In the genomic region with DNA sequence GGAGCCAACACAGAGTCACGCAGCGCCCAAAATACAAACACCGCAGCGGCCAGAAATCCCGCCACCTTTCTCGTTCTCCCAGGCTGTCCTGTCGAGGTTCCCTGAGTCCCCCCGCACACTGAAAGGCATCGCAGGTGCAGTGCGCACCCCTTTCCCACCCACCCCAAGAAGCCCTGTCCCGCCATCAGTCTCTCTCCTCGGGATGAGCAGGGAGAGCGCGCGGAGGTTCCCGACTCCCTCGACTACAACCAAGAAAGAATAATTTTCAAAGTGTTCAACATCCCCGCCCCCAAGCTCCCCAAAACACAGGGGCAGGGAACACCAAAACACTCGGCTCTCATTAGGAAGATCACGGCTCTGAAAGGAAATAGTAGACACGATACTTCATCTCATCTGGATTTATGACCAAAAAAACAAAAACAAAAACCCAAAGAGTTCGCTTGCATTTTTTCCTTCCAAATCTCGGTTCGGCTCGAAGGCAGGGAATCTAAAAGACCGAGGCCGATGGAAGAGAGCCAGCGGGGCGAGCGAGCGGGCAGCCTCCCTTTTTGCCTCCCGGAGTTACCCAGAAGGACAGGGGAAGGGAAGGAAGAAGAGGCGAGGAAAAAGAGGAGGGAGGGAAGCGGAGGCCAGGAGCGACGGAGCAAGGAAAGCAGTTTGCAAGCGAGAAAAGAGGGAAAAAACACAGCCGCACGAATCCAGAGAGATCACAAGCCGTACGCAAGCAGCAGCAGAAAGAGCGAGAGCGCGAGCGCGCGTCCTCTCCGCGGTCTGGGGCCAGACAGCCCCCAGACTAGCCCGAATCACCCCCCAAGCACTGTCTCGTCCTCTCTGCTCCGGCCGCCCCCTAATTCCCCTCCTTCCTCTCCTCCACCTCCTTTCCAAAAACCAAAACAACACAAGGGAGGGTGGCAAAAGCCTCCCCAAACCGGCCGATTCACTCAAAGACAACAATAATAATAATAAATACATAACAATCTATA, we compare ENCODE assay signal across 8 cellular contexts. TPM values are rescaled to one million over a fixed set of nuclear protein-coding genes. Genes with fewer than 3 reads are reported as not detected.
DNase-seq lines count a peak whose midpoint lies in the region; ATAC-seq and TF ChIP-seq lines count a peak whose summit lies in the region.

No MANE protein-coding gene starts in this region.

- intact Hi-C loops in body of pancreas (cut with DNase I), result no loop called here
- intact Hi-C loops in sciatic nerve (cut with DNase I), result no loop called here

- peaks cover 35% of the 10 kb centered on the region for H3K4me1 ChIP-seq in HUES64 (ENCODE audit: insufficient read depth, low read length)
- H3K4me1 ChIP-seq in body of pancreas, result peaks cover 49% of the 10 kb centered on the region

- H3K27ac ChIP-seq in HUES64 (ENCODE audit: low read depth, low read length) (peak overlapping the region; percentile 21; the same call in 1 of the 2 replicates), body of pancreas (peak overlapping the region; percentile 95 to 99 (median 99))

- ATAC-seq in body of pancreas (peak; percentile 32), sciatic nerve (peak; percentile 34), GM18505 (IDR thresholded peaks at IDR 0.05; ENCODE audit: unreplicated experiment) (no peak)

- H3K4me3 ChIP-seq in HUES64 (ENCODE audit: low read length), result peak overlapping the region; percentile 86
- H3K4me3 ChIP-seq in body of pancreas, result peak overlapping the region; percentile 50 to 90
- H3K4me3 ChIP-seq in iPS-11a (ENCODE audit: low read depth, low read length), result peak overlapping the region; percentile 66

- H3K9me3 ChIP-seq in HUES64 (ENCODE audit: insufficient read depth, low read depth, low read length) (no peaks in the 10 kb centered on the region), body of pancreas (no peaks in the 10 kb centered on the region)

- under 1% methylated on average over 54 of the region's 55 CpGs for WGBS in HUES64
- WGBS in body of pancreas, 2 donors, result 0 to 1% methylated on average over 54 to 55 of the region's 55 CpGs

- H3K36me3 ChIP-seq in HUES64 (ENCODE audit: insufficient read depth, low read length), result no peaks in the 10 kb centered on the region
- no peaks in the 10 kb centered on the region for H3K36me3 ChIP-seq in body of pancreas (replicated peaks in 1 of 2; ENCODE audit: insufficient read depth in 1 of 2, low read depth in 2 of 2)

- peak; percentile 67 to 70 for DNase-seq in AML-193 (lab: John Stamatoyannopoulos, UW)
- DNase-seq in T follicular helper cell (ENCODE audit: low read depth), result peak; percentile 27
- peak; percentile 65 to 75 (median 66) for DNase-seq in body of pancreas
- peak; percentile 82 for DNase-seq in sciatic nerve (ENCODE audit: low spot score)
- no peak for DNase-seq in SHP77 treated with DMSO at 0.1 percent for 48 hours (lab: John Stamatoyannopoulos, UW)

- H3K27me3 ChIP-seq in HUES64 (ENCODE audit: insufficient read depth, low read length) (peaks cover 25% of the 10 kb centered on the region), body of pancreas (no peaks in the 10 kb centered on the region)

- peak overlapping the region; percentile 94 for H3K9ac ChIP-seq in HUES64 (ENCODE audit: low read depth, low read length)

- TF ChIP-seq CTCF in body of pancreas (IDR thresholded peaks at IDR 0.05), result no peak

- peak in 1 of 3 donors; percentile 57 for TF ChIP-seq POLR2A in body of pancreas (IDR thresholded peaks at IDR 0.05)
- TF ChIP-seq POLR2A in GM18505 (IDR thresholded peaks at IDR 0.05; ENCODE audit: borderline replicate concordance, extremely low read depth, insufficient read depth, insufficient read length), result no peak

RNA-seq across cellular contexts. Expression of a gene that starts 0.8 kb away (rescaled TPM):
- 2.3 TPM for polyA plus RNA-seq in HUES64 (2013, experiment 1 of 2)
- polyA plus RNA-seq in HUES64 (2013, experiment 2 of 2), result 3.0 TPM
- total RNA-seq in body of pancreas (10 to 100 TPM; 45.7 to 53.4 TPM), sciatic nerve (188 TPM)

RNA-seq across cellular contexts. Expression of a gene that starts 42.1 kb away (rescaled TPM):
- not detected for polyA plus RNA-seq in HUES64 (2013, experiment 1 of 2)
- not detected for polyA plus RNA-seq in HUES64 (2013, experiment 2 of 2)
- total RNA-seq in body of pancreas (not detected), sciatic nerve (not detected)
